Comparison of ENCODE assay signal across 8 cellular contexts in the genomic region with DNA sequence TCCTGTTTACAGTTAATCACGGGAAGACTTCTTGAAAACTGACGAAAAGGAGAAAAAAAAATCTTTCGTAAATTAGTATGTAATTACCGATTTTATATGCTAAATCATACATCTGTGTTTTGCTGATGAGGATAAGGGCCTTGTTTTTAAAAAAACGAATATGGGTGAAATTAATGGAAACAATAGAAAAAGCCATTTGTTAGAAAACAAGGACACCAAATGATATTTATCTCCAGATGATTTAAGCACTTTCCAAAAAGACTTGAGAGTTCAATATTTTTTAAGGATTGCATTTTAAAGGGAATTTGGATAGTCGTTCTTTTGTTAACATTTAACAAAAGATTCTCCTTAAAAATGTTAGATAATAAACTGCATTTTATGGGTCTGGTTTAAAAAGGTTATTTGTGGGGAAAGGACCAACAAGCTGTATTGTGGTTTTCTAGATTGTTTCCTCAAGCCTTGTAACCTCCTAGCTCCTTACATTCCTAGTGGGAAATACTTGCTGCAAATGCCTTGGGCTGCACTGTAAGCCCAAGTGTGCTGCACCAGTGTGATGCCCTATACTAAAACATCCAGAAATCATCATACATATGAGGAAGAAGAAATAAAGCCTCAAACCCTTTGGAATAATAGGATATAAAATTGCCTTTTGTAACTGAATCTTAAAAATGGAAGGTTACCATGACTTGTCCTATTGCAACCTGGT. TPM values are rescaled to one million over a fixed set of nuclear protein-coding genes. Genes with fewer than 3 reads are reported as not detected.
DNase-seq lines count a peak whose midpoint lies in the region; ATAC-seq and TF ChIP-seq lines count a peak whose summit lies in the region.

No MANE protein-coding gene starts in this region.

- no peaks in the 10 kb centered on the region for H3K9me3 Mint-ChIP-seq in natural killer cell

- TF ChIP-seq CTCF in choroid plexus epithelial cell (conservative IDR thresholded peaks at IDR 0.05; ENCODE audit: low read depth, low read length) (no peak), natural killer cell (IDR thresholded peaks at IDR 0.05) (no peak)

- DNase-seq in DMS 273 (lab: John Stamatoyannopoulos, UW; ENCODE audit: unreplicated experiment) (peak; percentile 9), DMS 273 treated with DMSO at 0.1 percent for 48 hours (lab: John Stamatoyannopoulos, UW) (no peak), NCI-H526 (lab: John Stamatoyannopoulos, UW) (peak; percentile 10 to 27), choroid plexus epithelial cell (ENCODE audit: low read depth) (peak; percentile 58), natural killer cell (no peak), kidney glomerular epithelial cell (lab: John Stamatoyannopoulos, UW) (no peak), islet precursor cell (no peak)

- peak overlapping the region; percentile 89 for H3K4me3 ChIP-seq in choroid plexus epithelial cell (ENCODE audit: low read depth, low read length)

- peak overlapping the region; percentile 95 for H3K4me3 Mint-ChIP-seq in natural killer cell

- H3K27ac Mint-ChIP-seq in natural killer cell = peak overlapping the region; percentile 93 to 96

- peaks cover 4 to 18% of the 10 kb centered on the region in 2 donors for H3K27me3 Mint-ChIP-seq in natural killer cell (ENCODE audit: low read depth in 2 of 2)

- ATAC-seq in natural killer cell (no peak), GM21576 (IDR thresholded peaks at IDR 0.05; ENCODE audit: unreplicated experiment) (no peak)

- intact Hi-C loops in natural killer cell (cut with micrococcal nuclease) = loop anchor here (10.0 kb wide), 2 partner anchors 455 to 925 kb away; a partner anchor contains a TSS

- peaks cover 28% of the 10 kb centered on the region in 2 donors for H3K4me1 Mint-ChIP-seq in natural killer cell

- no peaks in the 10 kb centered on the region for H3K36me3 Mint-ChIP-seq in natural killer cell

RNA-seq across cellular contexts. Expression of a gene that starts 1.5 kb away (rescaled TPM):
- 10 to 100 TPM; 38.5 to 45.6 (median 42.5) TPM for total RNA-seq in natural killer cell

Comparison
In these comparisons a context has a peak if more than half of its experiments do, and no peak if none do; other contexts are left out.
1. DNase-seq: peak in DMS 273 (single experiment), NCI-H526 (2 of 2) and choroid plexus epithelial cell (single experiment); none in DMS 273 treated with DMSO at 0.1 percent for 48 hours (single experiment), natural killer cell (single experiment), kidney glomerular epithelial cell (single experiment) and islet precursor cell (single experiment).